1 cellular context compared by ENCODE assay signal in genomic region chr10:1715821-1716220, GRCh38.
TF ChIP-seq lines count a peak whose summit lies in the region.

No MANE protein-coding gene starts in this region.

TF ChIP-seq in WTC11, 78 proteins besides CTCF, POLR2A, EP300 and RAD21 (continued from another document):
- TF ChIP-seq GRHL2 (CRISPR knock-in tag; IDR thresholded peaks at IDR 0.05; ENCODE audit: insufficient replicate concordance, severe bottlenecking) (no peak), AR (CRISPR knock-in tag; IDR thresholded peaks at IDR 0.05) (no peak), ATF1 (CRISPR knock-in tag; IDR thresholded peaks at IDR 0.05) (no peak), ESRRA (CRISPR knock-in tag; IDR thresholded peaks at IDR 0.05; ENCODE audit: borderline replicate concordance) (no peak), USF2 (CRISPR knock-in tag; IDR thresholded peaks at IDR 0.05) (0 out of 2 replicates have a peak, but pooled peaks have one; percentile 27), ZMAT4 (CRISPR knock-in tag; IDR thresholded peaks at IDR 0.05) (no peak), JUN (CRISPR knock-in tag; IDR thresholded peaks at IDR 0.05) (no peak), SP1 (CRISPR knock-in tag; conservative IDR thresholded peaks at IDR 0.05) (no peak), ZBTB43 (CRISPR knock-in tag; IDR thresholded peaks at IDR 0.05) (peak; percentile 95), SMAD3 (CRISPR knock-in tag; IDR thresholded peaks at IDR 0.05; ENCODE audit: borderline replicate concordance) (0 out of 2 replicates have a peak, but pooled peaks have one; percentile 26), ELF4 (CRISPR knock-in tag; IDR thresholded peaks at IDR 0.05; ENCODE audit: low read depth) (no peak), ZNF425 (CRISPR knock-in tag; conservative IDR thresholded peaks at IDR 0.05) (no peak), MLX (CRISPR knock-in tag; IDR thresholded peaks at IDR 0.05) (no peak)
